ENCODE assay signal across 1 cellular context in the genomic region with DNA sequence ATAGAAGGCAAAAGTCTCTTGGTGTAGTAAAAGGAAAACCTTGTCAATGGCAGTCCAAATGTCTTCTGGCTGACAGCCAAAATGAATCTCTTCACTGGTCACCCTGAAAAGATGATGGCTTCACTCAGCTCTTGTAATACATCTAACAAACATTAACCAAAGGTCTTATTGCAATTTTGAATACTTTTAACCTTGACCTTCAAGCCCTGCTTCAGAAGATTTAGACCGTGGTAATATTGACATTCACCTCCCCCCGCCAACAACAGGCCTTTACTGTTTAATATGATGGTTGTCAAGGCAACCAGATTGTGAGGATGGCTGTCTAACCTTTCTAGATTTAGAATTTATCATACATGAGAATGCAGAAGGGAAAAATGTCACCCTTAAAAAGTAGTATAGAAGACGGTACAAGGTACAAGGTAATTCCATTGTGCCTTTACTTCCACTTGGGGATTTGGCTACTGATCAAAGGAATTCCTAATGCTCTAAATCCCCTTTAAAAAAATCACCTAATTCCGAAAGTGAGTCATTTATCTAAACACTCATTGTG.
TF ChIP-seq lines count a peak whose summit lies in the region.

No MANE protein-coding gene starts in this region.

TF ChIP-seq in HepG2, 621 proteins besides CTCF, POLR2A, EP300 and RAD21 (continued from another document and continues in another):
- no peak for TF ChIP-seq TAF15 (IDR thresholded peaks at IDR 0.05; ENCODE audit: low read depth, low read length, poor library complexity, severe bottlenecking)
- TF ChIP-seq FOXP1 (IDR thresholded peaks at IDR 0.05): no peak
- peak; percentile 82 for TF ChIP-seq FOXP1 (CRISPR knock-in tag; IDR thresholded peaks at IDR 0.05)
- TF ChIP-seq TCF7L2 (IDR thresholded peaks at IDR 0.05; ENCODE audit: low read depth, low read length): peak; percentile 88
- TF ChIP-seq, protein P1, sequence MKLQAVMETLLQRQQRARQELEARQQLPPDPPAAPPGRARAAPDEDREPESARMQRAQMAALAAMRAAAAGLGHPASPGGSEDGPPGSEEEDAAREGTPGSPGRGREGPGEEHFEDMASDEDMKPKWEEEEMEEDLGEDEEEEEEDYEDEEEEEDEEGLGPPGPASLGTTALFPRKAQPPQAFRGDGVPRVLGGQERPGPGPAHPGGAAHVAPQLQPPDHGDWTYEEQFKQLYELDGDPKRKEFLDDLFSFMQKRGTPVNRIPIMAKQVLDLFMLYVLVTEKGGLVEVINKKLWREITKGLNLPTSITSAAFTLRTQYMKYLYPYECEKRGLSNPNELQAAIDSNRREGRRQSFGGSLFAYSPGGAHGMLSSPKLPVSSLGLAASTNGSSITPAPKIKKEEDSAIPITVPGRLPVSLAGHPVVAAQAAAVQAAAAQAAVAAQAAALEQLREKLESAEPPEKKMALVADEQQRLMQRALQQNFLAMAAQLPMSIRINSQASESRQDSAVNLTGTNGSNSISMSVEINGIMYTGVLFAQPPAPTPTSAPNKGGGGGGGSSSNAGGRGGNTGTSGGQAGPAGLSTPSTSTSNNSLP (IDR thresholded peaks at IDR 0.05; ENCODE audit: low read depth, low read length): peak; percentile 97
- TF ChIP-seq, protein P2, sequence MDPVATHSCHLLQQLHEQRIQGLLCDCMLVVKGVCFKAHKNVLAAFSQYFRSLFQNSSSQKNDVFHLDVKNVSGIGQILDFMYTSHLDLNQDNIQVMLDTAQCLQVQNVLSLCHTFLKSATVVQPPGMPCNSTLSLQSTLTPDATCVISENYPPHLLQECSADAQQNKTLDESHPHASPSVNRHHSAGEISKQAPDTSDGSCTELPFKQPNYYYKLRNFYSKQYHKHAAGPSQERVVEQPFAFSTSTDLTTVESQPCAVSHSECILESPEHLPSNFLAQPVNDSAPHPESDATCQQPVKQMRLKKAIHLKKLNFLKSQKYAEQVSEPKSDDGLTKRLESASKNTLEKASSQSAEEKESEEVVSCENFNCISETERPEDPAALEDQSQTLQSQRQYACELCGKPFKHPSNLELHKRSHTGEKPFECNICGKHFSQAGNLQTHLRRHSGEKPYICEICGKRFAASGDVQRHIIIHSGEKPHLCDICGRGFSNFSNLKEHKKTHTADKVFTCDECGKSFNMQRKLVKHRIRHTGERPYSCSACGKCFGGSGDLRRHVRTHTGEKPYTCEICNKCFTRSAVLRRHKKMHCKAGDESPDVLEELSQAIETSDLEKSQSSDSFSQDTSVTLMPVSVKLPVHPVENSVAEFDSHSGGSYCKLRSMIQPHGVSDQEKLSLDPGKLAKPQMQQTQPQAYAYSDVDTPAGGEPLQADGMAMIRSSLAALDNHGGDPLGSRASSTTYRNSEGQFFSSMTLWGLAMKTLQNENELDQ (CRISPR knock-in tag; IDR thresholded peaks at IDR 0.05; ENCODE audit: borderline replicate concordance): no peak
- no peak for TF ChIP-seq ZFP36L2 (CRISPR knock-in tag; IDR thresholded peaks at IDR 0.05)
- TF ChIP-seq MXI1 (IDR thresholded peaks at IDR 0.05; ENCODE audit: borderline replicate concordance, low read depth, low read length): 0 out of 3 replicates have a peak, but pooled peaks have one; percentile 65
- TF ChIP-seq ZKSCAN5 (CRISPR knock-in tag; IDR thresholded peaks at IDR 0.05): no peak
- TF ChIP-seq, protein P3, sequence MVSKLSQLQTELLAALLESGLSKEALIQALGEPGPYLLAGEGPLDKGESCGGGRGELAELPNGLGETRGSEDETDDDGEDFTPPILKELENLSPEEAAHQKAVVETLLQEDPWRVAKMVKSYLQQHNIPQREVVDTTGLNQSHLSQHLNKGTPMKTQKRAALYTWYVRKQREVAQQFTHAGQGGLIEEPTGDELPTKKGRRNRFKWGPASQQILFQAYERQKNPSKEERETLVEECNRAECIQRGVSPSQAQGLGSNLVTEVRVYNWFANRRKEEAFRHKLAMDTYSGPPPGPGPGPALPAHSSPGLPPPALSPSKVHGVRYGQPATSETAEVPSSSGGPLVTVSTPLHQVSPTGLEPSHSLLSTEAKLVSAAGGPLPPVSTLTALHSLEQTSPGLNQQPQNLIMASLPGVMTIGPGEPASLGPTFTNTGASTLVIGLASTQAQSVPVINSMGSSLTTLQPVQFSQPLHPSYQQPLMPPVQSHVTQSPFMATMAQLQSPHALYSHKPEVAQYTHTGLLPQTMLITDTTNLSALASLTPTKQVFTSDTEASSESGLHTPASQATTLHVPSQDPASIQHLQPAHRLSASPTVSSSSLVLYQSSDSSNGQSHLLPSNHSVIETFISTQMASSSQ (IDR thresholded peaks at IDR 0.05; ENCODE audit: low read depth): peak; percentile 97
- TF ChIP-seq, protein P3 (CRISPR knock-in tag; IDR thresholded peaks at IDR 0.05; ENCODE audit: borderline replicate concordance): peak; percentile 99
- no peak for TF ChIP-seq ZFP82 (CRISPR knock-in tag; IDR thresholded peaks at IDR 0.05; ENCODE audit: borderline replicate concordance)
- TF ChIP-seq RBAK (CRISPR knock-in tag; IDR thresholded peaks at IDR 0.05): no peak
- TF ChIP-seq, protein P4, sequence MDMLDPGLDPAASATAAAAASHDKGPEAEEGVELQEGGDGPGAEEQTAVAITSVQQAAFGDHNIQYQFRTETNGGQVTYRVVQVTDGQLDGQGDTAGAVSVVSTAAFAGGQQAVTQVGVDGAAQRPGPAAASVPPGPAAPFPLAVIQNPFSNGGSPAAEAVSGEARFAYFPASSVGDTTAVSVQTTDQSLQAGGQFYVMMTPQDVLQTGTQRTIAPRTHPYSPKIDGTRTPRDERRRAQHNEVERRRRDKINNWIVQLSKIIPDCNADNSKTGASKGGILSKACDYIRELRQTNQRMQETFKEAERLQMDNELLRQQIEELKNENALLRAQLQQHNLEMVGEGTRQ (IDR thresholded peaks at IDR 0.05; ENCODE audit: low read depth, low read length): no peak
- TF ChIP-seq, protein P4 (CRISPR knock-in tag; IDR thresholded peaks at IDR 0.05; ENCODE audit: borderline replicate concordance): no peak
- TF ChIP-seq ARNT2 (CRISPR knock-in tag; IDR thresholded peaks at IDR 0.05; ENCODE audit: low read depth): no peak
- no peak for TF ChIP-seq SNRNP70 (IDR thresholded peaks at IDR 0.05; ENCODE audit: low read depth, low read length)
- TF ChIP-seq ZNF629 (CRISPR knock-in tag; conservative IDR thresholded peaks at IDR 0.05): no peak
- TF ChIP-seq CHCHD3 (CRISPR knock-in tag; IDR thresholded peaks at IDR 0.05): no peak
- no peak for TF ChIP-seq ZNF383 (CRISPR knock-in tag; IDR thresholded peaks at IDR 0.05; ENCODE audit: borderline replicate concordance)
- TF ChIP-seq SATB2 (CRISPR knock-in tag; IDR thresholded peaks at IDR 0.05): no peak
- peak; percentile 96 for TF ChIP-seq FOXJ3 (CRISPR knock-in tag; IDR thresholded peaks at IDR 0.05; ENCODE audit: borderline replicate concordance)
- TF ChIP-seq ZNF777 (CRISPR knock-in tag; IDR thresholded peaks at IDR 0.05): no peak
- TF ChIP-seq ASH2L (IDR thresholded peaks at IDR 0.05; ENCODE audit: insufficient read length, low read depth, low read length): peak; percentile 88
- TF ChIP-seq ZNF790 (CRISPR knock-in tag; IDR thresholded peaks at IDR 0.05; ENCODE audit: borderline replicate concordance): peak; percentile 33; the same call in 1 of the 2 replicates
- TF ChIP-seq GATA4 (IDR thresholded peaks at IDR 0.05; ENCODE audit: borderline replicate concordance, low read depth): peak; percentile 84; the same call in 1 of the 2 replicates
- TF ChIP-seq, protein P5, sequence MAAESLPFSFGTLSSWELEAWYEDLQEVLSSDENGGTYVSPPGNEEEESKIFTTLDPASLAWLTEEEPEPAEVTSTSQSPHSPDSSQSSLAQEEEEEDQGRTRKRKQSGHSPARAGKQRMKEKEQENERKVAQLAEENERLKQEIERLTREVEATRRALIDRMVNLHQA (CRISPR knock-in tag; IDR thresholded peaks at IDR 0.05): no peak
- peak; percentile 27; the same call in 1 of the 2 replicates for TF ChIP-seq KAT8 (CRISPR knock-in tag; IDR thresholded peaks at IDR 0.05)
- TF ChIP-seq ZNF7 (CRISPR knock-in tag; IDR thresholded peaks at IDR 0.05): no peak
- TF ChIP-seq HNRNPL (IDR thresholded peaks at IDR 0.05; ENCODE audit: low read depth, low read length): no peak
- TF ChIP-seq ZFYVE20 (CRISPR knock-in tag; IDR thresholded peaks at IDR 0.05; ENCODE audit: borderline replicate concordance, low read depth): no peak
- TF ChIP-seq, protein P6, sequence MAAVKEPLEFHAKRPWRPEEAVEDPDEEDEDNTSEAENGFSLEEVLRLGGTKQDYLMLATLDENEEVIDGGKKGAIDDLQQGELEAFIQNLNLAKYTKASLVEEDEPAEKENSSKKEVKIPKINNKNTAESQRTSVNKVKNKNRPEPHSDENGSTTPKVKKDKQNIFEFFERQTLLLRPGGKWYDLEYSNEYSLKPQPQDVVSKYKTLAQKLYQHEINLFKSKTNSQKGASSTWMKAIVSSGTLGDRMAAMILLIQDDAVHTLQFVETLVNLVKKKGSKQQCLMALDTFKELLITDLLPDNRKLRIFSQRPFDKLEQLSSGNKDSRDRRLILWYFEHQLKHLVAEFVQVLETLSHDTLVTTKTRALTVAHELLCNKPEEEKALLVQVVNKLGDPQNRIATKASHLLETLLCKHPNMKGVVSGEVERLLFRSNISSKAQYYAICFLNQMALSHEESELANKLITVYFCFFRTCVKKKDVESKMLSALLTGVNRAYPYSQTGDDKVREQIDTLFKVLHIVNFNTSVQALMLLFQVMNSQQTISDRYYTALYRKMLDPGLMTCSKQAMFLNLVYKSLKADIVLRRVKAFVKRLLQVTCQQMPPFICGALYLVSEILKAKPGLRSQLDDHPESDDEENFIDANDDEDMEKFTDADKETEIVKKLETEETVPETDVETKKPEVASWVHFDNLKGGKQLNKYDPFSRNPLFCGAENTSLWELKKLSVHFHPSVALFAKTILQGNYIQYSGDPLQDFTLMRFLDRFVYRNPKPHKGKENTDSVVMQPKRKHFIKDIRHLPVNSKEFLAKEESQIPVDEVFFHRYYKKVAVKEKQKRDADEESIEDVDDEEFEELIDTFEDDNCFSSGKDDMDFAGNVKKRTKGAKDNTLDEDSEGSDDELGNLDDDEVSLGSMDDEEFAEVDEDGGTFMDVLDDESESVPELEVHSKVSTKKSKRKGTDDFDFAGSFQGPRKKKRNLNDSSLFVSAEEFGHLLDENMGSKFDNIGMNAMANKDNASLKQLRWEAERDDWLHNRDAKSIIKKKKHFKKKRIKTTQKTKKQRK (IDR thresholded peaks at IDR 0.05; ENCODE audit: low read length): no peak
- TF ChIP-seq ZNF10 (CRISPR knock-in tag; IDR thresholded peaks at IDR 0.05; ENCODE audit: borderline replicate concordance, low read depth): no peak
- no peak for TF ChIP-seq MYNN (CRISPR knock-in tag; IDR thresholded peaks at IDR 0.05; ENCODE audit: low read depth)
- peak; percentile 86 to 96 for TF ChIP-seq NR2F1 (CRISPR knock-in tag; IDR thresholded peaks at IDR 0.05)
- TF ChIP-seq ISX (CRISPR knock-in tag; conservative IDR thresholded peaks at IDR 0.05): no peak
- TF ChIP-seq ZKSCAN8 (CRISPR knock-in tag; IDR thresholded peaks at IDR 0.05; ENCODE audit: borderline replicate concordance): peak; percentile 40; the same call in 1 of the 2 replicates
- no peak for TF ChIP-seq ZFP37 (CRISPR knock-in tag; IDR thresholded peaks at IDR 0.05; ENCODE audit: borderline replicate concordance)
- TF ChIP-seq, protein P7, sequence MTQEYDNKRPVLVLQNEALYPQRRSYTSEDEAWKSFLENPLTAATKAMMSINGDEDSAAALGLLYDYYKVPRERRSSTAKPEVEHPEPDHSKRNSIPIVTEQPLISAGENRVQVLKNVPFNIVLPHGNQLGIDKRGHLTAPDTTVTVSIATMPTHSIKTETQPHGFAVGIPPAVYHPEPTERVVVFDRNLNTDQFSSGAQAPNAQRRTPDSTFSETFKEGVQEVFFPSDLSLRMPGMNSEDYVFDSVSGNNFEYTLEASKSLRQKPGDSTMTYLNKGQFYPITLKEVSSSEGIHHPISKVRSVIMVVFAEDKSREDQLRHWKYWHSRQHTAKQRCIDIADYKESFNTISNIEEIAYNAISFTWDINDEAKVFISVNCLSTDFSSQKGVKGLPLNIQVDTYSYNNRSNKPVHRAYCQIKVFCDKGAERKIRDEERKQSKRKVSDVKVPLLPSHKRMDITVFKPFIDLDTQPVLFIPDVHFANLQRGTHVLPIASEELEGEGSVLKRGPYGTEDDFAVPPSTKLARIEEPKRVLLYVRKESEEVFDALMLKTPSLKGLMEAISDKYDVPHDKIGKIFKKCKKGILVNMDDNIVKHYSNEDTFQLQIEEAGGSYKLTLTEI (CRISPR knock-in tag; conservative IDR thresholded peaks at IDR 0.05): no peak
- no peak for TF ChIP-seq HCFC1 (IDR thresholded peaks at IDR 0.05; ENCODE audit: low read depth, low read length)
- TF ChIP-seq MIXL1 (CRISPR knock-in tag; IDR thresholded peaks at IDR 0.05): peak; percentile 85
- no peak for TF ChIP-seq ZNF607 (CRISPR knock-in tag; IDR thresholded peaks at IDR 0.05; ENCODE audit: borderline replicate concordance)
- TF ChIP-seq ZNF816 (CRISPR knock-in tag; IDR thresholded peaks at IDR 0.05; ENCODE audit: borderline replicate concordance): no peak
- no peak for TF ChIP-seq TBP (CRISPR knock-in tag; IDR thresholded peaks at IDR 0.05)
- peak; percentile 97 for TF ChIP-seq RARA (CRISPR knock-in tag; IDR thresholded peaks at IDR 0.05)
- TF ChIP-seq, protein P8, sequence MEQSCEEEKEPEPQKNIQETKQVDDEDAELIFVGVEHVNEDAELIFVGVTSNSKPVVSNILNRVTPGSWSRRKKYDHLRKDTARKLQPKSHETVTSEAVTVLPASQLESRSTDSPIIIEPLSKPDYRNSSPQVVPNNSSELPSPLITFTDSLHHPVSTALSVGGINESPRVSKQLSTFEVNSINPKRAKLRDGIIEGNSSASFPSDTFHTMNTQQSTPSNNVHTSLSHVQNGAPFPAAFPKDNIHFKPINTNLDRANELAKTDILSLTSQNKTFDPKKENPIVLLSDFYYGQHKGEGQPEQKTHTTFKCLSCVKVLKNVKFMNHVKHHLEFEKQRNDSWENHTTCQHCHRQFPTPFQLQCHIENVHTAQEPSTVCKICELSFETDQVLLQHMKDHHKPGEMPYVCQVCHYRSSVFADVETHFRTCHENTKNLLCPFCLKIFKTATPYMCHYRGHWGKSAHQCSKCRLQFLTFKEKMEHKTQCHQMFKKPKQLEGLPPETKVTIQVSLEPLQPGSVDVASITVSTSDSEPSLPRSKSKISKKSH (CRISPR knock-in tag; IDR thresholded peaks at IDR 0.05; ENCODE audit: borderline replicate concordance): no peak
- no peak for TF ChIP-seq ZNF549 (CRISPR knock-in tag; IDR thresholded peaks at IDR 0.05)
